In the genomic region with DNA sequence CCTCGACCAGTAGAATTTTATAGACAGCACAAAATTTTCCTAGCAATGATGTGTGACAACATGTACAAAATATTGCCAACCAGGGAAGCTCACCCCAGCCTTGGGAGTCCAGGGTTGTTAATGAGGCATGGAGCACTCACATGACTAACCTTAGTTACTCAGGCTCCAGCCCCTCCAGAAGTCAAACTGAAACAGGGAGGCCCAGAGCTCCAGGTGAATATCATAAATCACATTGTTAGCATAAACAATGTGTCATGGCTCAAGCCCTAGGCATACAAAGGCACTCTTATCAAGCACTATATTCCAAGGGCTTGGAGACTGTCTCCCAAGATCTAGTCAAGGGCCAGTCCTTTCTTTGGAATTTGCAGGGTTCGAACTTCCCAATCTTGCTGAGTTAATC, we compare ENCODE assay signal across 10 cellular contexts. TPM values are rescaled to one million over a fixed set of nuclear protein-coding genes. Genes with fewer than 3 reads are reported as not detected.
DNase-seq lines count a peak whose midpoint lies in the region; ATAC-seq, FAIRE-seq and TF ChIP-seq lines count a peak whose summit lies in the region.
"Had no signal": no experiment of that assay in that cellular context is flagged by ENCODE, and none has a peak within 500 bp of the region (broad histone marks: within the 10 kb centered on the region; RNA-seq: fewer than 3 reads in every experiment).

No MANE protein-coding gene starts in this region.

- intact Hi-C loops in CD4-positive, alpha-beta T cell (cut with DNase I, micrococcal nuclease): loop anchor here in 1 of 2 experiments (5.0 kb wide), 1 partner anchor 33 kb away; no protein-coding TSS in a partner anchor
- intact Hi-C loops in kidney (cut with DNase I): no loop called here

- no peak overlapping the region for H3K27ac ChIP-seq in CD4-positive, alpha-beta T cell (ENCODE audit: low read depth, low read length)
- H3K27ac ChIP-seq in RWPE2 (ENCODE audit: poor library complexity, severe bottlenecking) (peak overlapping the region; percentile 5), kidney (ENCODE audit: low read depth in 2 of 2, low read length in 2 of 2) (peak overlapping the region; percentile 48 to 66)

- H3K4me1 ChIP-seq in RWPE2 (ENCODE audit: insufficient read depth, poor library complexity, severe bottlenecking): peaks cover 31% of the 10 kb centered on the region
- H3K4me1 ChIP-seq in kidney (ENCODE audit: control insufficient read depth in 1 of 2, insufficient read depth in 1 of 2, low read depth in 1 of 2, low read length in 2 of 2): peaks cover 3 to 15% of the 10 kb centered on the region in 2 donors

- CTCF ChIA-PET in CD4-positive, alpha-beta T cell (lab: Charles Lee): interaction anchor here (1.0 to 1.9 kb wide), 3 partner anchors 12 to 376 kb away, joined by 3 to 8 read pairs (median 3); no protein-coding TSS in a partner anchor

- no peak for TF ChIP-seq CTCF in CD4-positive, alpha-beta T cell (IDR thresholded peaks at IDR 0.05)
- TF ChIP-seq CTCF in RWPE2 (IDR thresholded peaks at IDR 0.05; ENCODE audit: poor library complexity, severe bottlenecking) (no peak), kidney (IDR thresholded peaks at IDR 0.05; ENCODE audit: borderline replicate concordance, extremely low read depth, insufficient read depth) (no peak)

- H3K36me3 Mint-ChIP-seq in CD4-positive, alpha-beta T cell (ENCODE audit: low read depth): peaks cover 16% of the 10 kb centered on the region

- H3K27me3 ChIP-seq in CD4-positive, alpha-beta T cell (ENCODE audit: control insufficient read depth, insufficient read depth, low read length): no peaks in the 10 kb centered on the region
- H3K27me3 ChIP-seq in RWPE2 (ENCODE audit: insufficient read depth, poor library complexity, severe bottlenecking): no peaks in the 10 kb centered on the region

- no peaks in the 10 kb centered on the region for H3K9me3 Mint-ChIP-seq in CD4-positive, alpha-beta T cell

- no peak overlapping the region for H3K4me3 ChIP-seq in RWPE2 (ENCODE audit: severe bottlenecking)
- H3K4me3 ChIP-seq in kidney (ENCODE audit: low read length in 2 of 2): no peak overlapping the region

- no peak overlapping the region for H3K9ac ChIP-seq in kidney (ENCODE audit: low read length in 2 of 2)

- no peaks in the 10 kb centered on the region for H3K9me3 ChIP-seq in CD4-positive, alpha-beta T cell (ENCODE audit: control insufficient read depth, low read length)
- H3K9me3 ChIP-seq in RWPE2 (ENCODE audit: severe bottlenecking): no peaks in the 10 kb centered on the region
- H3K9me3 ChIP-seq in kidney (ENCODE audit: control insufficient read depth in 1 of 2, low read length in 2 of 2): no peaks in the 10 kb centered on the region

- POLR2A ChIA-PET in CD4-positive, alpha-beta T cell (lab: Charles Lee): interaction anchor here (2.1 kb wide), 1 partner anchor 60 kb away, joined by 5 read pairs; no protein-coding TSS in a partner anchor

- H3K27me3 Mint-ChIP-seq in CD4-positive, alpha-beta T cell: no peaks in the 10 kb centered on the region

- H3K36me3 ChIP-seq in RWPE2 (ENCODE audit: low read depth): no peaks in the 10 kb centered on the region
- no peaks in the 10 kb centered on the region for H3K36me3 ChIP-seq in kidney (ENCODE audit: control insufficient read depth in 1 of 2, insufficient read depth in 2 of 2, low read length in 2 of 2)

- no peak for DNase-seq in CD4-positive, alpha-beta T cell
- DNase-seq in ELR (ENCODE audit: low read depth) (peak; percentile 77), RWPE2 (ENCODE audit: low spot score) (no peak), kidney (no peak), NOMO-1 (lab: John Stamatoyannopoulos, UW; ENCODE audit: unreplicated experiment in 2 of 2) (no peak), NCI-H1092 (lab: John Stamatoyannopoulos, UW) (no peak), GM19238 (ENCODE audit: insufficient read length, low spot score) (no peak), COR-L47 (lab: John Stamatoyannopoulos, UW) (no peak)
- DNase-seq: activated effector memory CD4-positive, alpha-beta T cell treated with Interleukin-2 at 50 U/mL for 16 hours; T-helper 9 cell had no signal

- ATAC-seq in CD4-positive, alpha-beta T cell (ENCODE audit: poor library complexity): no peak
- peak; percentile 92 for ATAC-seq in RWPE2 (ENCODE audit: low read depth)

- peak overlapping the region; percentile 80 for H3K27ac Mint-ChIP-seq in CD4-positive, alpha-beta T cell

- H3K4me3 Mint-ChIP-seq in CD4-positive, alpha-beta T cell: no peak overlapping the region

- FAIRE-seq in kidney (lab: Jason Lieb, UNC): no peak

- H3K4me1 Mint-ChIP-seq in CD4-positive, alpha-beta T cell (ENCODE audit: low read depth): peaks cover 44% of the 10 kb centered on the region

RNA-seq across cellular contexts. Expression of a gene that starts 44.4 kb away (rescaled TPM):
- 100 to 1,000 TPM; 106 to 114 TPM for total RNA-seq in CD4-positive, alpha-beta T cell
- 41.5 TPM for total RNA-seq in kidney
- 13.3 TPM for polyA plus RNA-seq in kidney (ENCODE audit: insufficient read depth, low read depth, low replicate concordance)

RNA-seq across cellular contexts. Expression of a gene that starts 52.0 kb away (rescaled TPM):
- total RNA-seq in CD4-positive, alpha-beta T cell: 10 to 100 TPM; 11.9 to 13.1 TPM
- total RNA-seq in kidney: 202 TPM
- polyA plus RNA-seq in kidney (ENCODE audit: insufficient read depth, low read depth, low replicate concordance): 212 TPM

Comparison
In these comparisons a context has a peak if more than half of its experiments do, and no peak if none do; other contexts are left out.
1. RNA of a gene that starts 52.0 kb away (total RNA-seq): 202 TPM in kidney (single experiment); 11.9 to 13.1 TPM in CD4-positive, alpha-beta T cell; every median in the first group is over 10 times any median in the second.